10 cellular contexts compared by ENCODE assay signal in genomic region chr5:162593881-162594280, GRCh38.
DNase-seq lines count a peak whose midpoint lies in the region; ATAC-seq and TF ChIP-seq lines count a peak whose summit lies in the region.
"Had no signal": no experiment of that assay in that cellular context is flagged by ENCODE, and none has a peak within 500 bp of the region (broad histone marks: within the 10 kb centered on the region; RNA-seq: fewer than 3 reads in every experiment).

No MANE protein-coding gene starts in this region.

- no CpG with 5 or more reads among the region's 1 CpG for WGBS in H9 (ENCODE audit: extremely low coverage, insufficient read length, low lambda C conversion rate)

- POLR2A ChIA-PET in PC-3 (lab: Charles Lee; ENCODE audit: unreplicated experiment): no interaction called here

- no peak overlapping the region for H3K18ac ChIP-seq in H9 (ENCODE audit: insufficient read length, low read depth, low read length)

- no peak overlapping the region for H3K14ac ChIP-seq in H9 (ENCODE audit: insufficient read depth, low read length)

- H3K9me3 ChIP-seq in H9 (ENCODE audit: control insufficient read depth, low read depth, low read length) (peaks cover 4% of the 10 kb centered on the region), PC-3 (ENCODE audit: low read length) (peaks cover 22% of the 10 kb centered on the region), uterus (no peaks in the 10 kb centered on the region)

- no peaks in the 10 kb centered on the region for H3K9me2 ChIP-seq in PC-3 (replicated peaks; ENCODE audit: low read length)

- peaks cover 2% of the 10 kb centered on the region in 2 experiments; a peak in 1 of 4 replicates for H3K4me1 Mint-ChIP-seq in H9
- no peaks in the 10 kb centered on the region for H3K4me1 Mint-ChIP-seq in activated naive CD8-positive, alpha-beta T cell treated with anti-CD3 and anti-CD28 coated beads, Interleukin-2, amount 50 U/mL, for 24 hours
- H3K4me1 Mint-ChIP-seq: brain had no signal

- H3T11ph ChIP-seq in H9 (ENCODE audit: low read length): no peak overlapping the region

- peaks cover 3 to 27% (median 3%) of the 10 kb centered on the region in 3 experiments; a peak in 5 of 7 replicates for H3K36me3 Mint-ChIP-seq in H9 (ENCODE audit: insufficient read depth in 1 of 3, low read depth in 3 of 3)
- no peaks in the 10 kb centered on the region for H3K36me3 Mint-ChIP-seq in activated naive CD8-positive, alpha-beta T cell treated with anti-CD3 and anti-CD28 coated beads, Interleukin-2, amount 50 U/mL, for 24 hours (ENCODE audit: low read depth)
- H3K36me3 Mint-ChIP-seq: brain had no signal

- H3K4me2 ChIP-seq in H9 (ENCODE audit: insufficient read depth, insufficient read length, low read length) (no peak overlapping the region), PC-3 (ENCODE audit: low read length) (no peak overlapping the region)

- no peak overlapping the region for H2AFZ ChIP-seq in H9 (ENCODE audit: low read length)
- H2AFZ ChIP-seq in PC-3 (ENCODE audit: low read length): no peak overlapping the region

- intact Hi-C loops in PC-3 (cut with micrococcal nuclease) (no loop called here), uterus (cut with DNase I; ENCODE audit: low total_unique reads) (no loop called here)

- no peaks in the 10 kb centered on the region for H3K79me2 ChIP-seq in H9 (ENCODE audit: insufficient read depth, low read length)
- no peaks in the 10 kb centered on the region for H3K79me2 ChIP-seq in PC-3 (ENCODE audit: low read length)

- H4K8ac ChIP-seq in H9 (replicated peaks; ENCODE audit: insufficient read length, low read depth, low read length): no peak overlapping the region

- H3F3A ChIP-seq in PC-3 (ENCODE audit: low read length, unreplicated experiment): no peaks in the 10 kb centered on the region

- H3K9me3 Mint-ChIP-seq in H9: peaks cover 19 to 25% of the 10 kb centered on the region in 2 experiments
- peaks cover 16% of the 10 kb centered on the region for H3K9me3 Mint-ChIP-seq in activated naive CD8-positive, alpha-beta T cell treated with anti-CD3 and anti-CD28 coated beads, Interleukin-2, amount 50 U/mL, for 24 hours

- H2BK5ac ChIP-seq in H9 (ENCODE audit: insufficient read length, low read length): no peak overlapping the region

- no peak overlapping the region for H3K56ac ChIP-seq in H9 (ENCODE audit: insufficient read length, low read depth, low read length)

- H3K4me3 ChIP-seq in PC-3 (ENCODE audit: low read length): no peak overlapping the region
- H3K4me3 ChIP-seq in uterus: no peak overlapping the region

- H2BK12ac ChIP-seq in H9 (ENCODE audit: insufficient read length, low read depth, low read length): no peak overlapping the region

- no TSS peak for BruUV-seq in PC-3 (replicated peaks; lab: Mats Ljungman, UMichigan)

- no peak overlapping the region for H2BK120ac ChIP-seq in H9 (ENCODE audit: low read depth, low read length, poor library complexity, severe bottlenecking)

- H3K27me3 Mint-ChIP-seq in H9 (ENCODE audit: low read depth): no peaks in the 10 kb centered on the region
- H3K27me3 Mint-ChIP-seq in activated naive CD8-positive, alpha-beta T cell treated with anti-CD3 and anti-CD28 coated beads, Interleukin-2, amount 50 U/mL, for 24 hours: no peaks in the 10 kb centered on the region

- H3K9ac ChIP-seq in H9 (ENCODE audit: extremely low read depth, insufficient read length, low read length) (no peak overlapping the region), PC-3 (ENCODE audit: low read length) (no peak overlapping the region)

- ATAC-seq in PC-3 (no peak), left lobe of liver (peak; percentile 59), GM19452 (IDR thresholded peaks at IDR 0.05; ENCODE audit: unreplicated experiment) (no peak)
- ATAC-seq in activated naive CD8-positive, alpha-beta T cell treated with anti-CD3 and anti-CD28 coated beads, Interleukin-2, amount 50 U/mL, for 24 hours: no peak

- H3K23me2 ChIP-seq in H9 (ENCODE audit: insufficient read length, low read depth, low read length, poor library complexity, severe bottlenecking): no peaks in the 10 kb centered on the region

- H4K91ac ChIP-seq in H9 (ENCODE audit: insufficient read length, low read depth, low read length): no peak overlapping the region

- H2BK15ac ChIP-seq in H9 (ENCODE audit: low read depth, low read length): no peak overlapping the region

- CTCF ChIA-PET in PC-3 (lab: Charles Lee): no interaction called here

- H3K27ac ChIP-seq in H9 (ENCODE audit: insufficient read length, low read depth, low read length): no peak overlapping the region
- H3K27ac ChIP-seq in PC-3 (ENCODE audit: low read length): no peak overlapping the region
- no peak overlapping the region for H3K27ac ChIP-seq in uterus

- no peak overlapping the region for H2AK5ac ChIP-seq in H9 (ENCODE audit: insufficient read length, low read length)

- H3K36me3 ChIP-seq in PC-3 (ENCODE audit: low read depth, low read length) (no peaks in the 10 kb centered on the region), uterus (no peaks in the 10 kb centered on the region)

- DNase-seq in H9 (no peak), PC-3 (peak; percentile 26), left lobe of liver (ENCODE audit: low spot score) (no peak), uterus (no peak), NCI-H2029 treated with DMSO at 0.1 percent for 48 hours (lab: John Stamatoyannopoulos, UW) (no peak)
- no peak for DNase-seq in activated naive CD8-positive, alpha-beta T cell treated with anti-CD3 and anti-CD28 coated beads, Interleukin-2, amount 50 U/mL, for 24 hours
- DNase-seq: NCI-H524 treated with DMSO at 0.1 percent for 48 hours had no signal

- no peaks in the 10 kb centered on the region for H3K79me1 ChIP-seq in H9 (ENCODE audit: insufficient read depth, low read depth, low read length, poor library complexity, severe bottlenecking)

- H3K4ac ChIP-seq in H9 (ENCODE audit: low read depth, low read length): no peak overlapping the region

- H3K4me1 ChIP-seq in H9 (ENCODE audit: insufficient read depth, low read length) (no peaks in the 10 kb centered on the region), PC-3 (ENCODE audit: insufficient read depth, low read length) (no peaks in the 10 kb centered on the region), uterus (no peaks in the 10 kb centered on the region)

- no peak overlapping the region for H3K27ac Mint-ChIP-seq in H9
- H3K27ac Mint-ChIP-seq in activated naive CD8-positive, alpha-beta T cell treated with anti-CD3 and anti-CD28 coated beads, Interleukin-2, amount 50 U/mL, for 24 hours: no peak overlapping the region
- H3K27ac Mint-ChIP-seq: brain had no signal

- H4K20me1 ChIP-seq in H9 (ENCODE audit: control insufficient read depth, insufficient read depth, insufficient read length): no peaks in the 10 kb centered on the region
- no peaks in the 10 kb centered on the region for H4K20me1 ChIP-seq in PC-3 (ENCODE audit: low read length)

- no peak overlapping the region for H3K4me3 Mint-ChIP-seq in H9
- H3K4me3 Mint-ChIP-seq in activated naive CD8-positive, alpha-beta T cell treated with anti-CD3 and anti-CD28 coated beads, Interleukin-2, amount 50 U/mL, for 24 hours: no peak overlapping the region
- H3K4me3 Mint-ChIP-seq: brain had no signal

- TF ChIP-seq CTCF in GM12872 (IDR thresholded peaks at IDR 0.05; ENCODE audit: insufficient read depth, low read depth, low read length) (peak; percentile 55), H9 (conservative IDR thresholded peaks at IDR 0.05) (peak; percentile 63), PC-3 (conservative IDR thresholded peaks at IDR 0.05; ENCODE audit: low read depth, low read length) (peak; percentile 52), uterus (IDR thresholded peaks at IDR 0.05) (no peak)

- H3K27me3 ChIP-seq in H9 (ENCODE audit: insufficient read depth, low read length): no peaks in the 10 kb centered on the region
- no peaks in the 10 kb centered on the region for H3K27me3 ChIP-seq in PC-3 (ENCODE audit: low read length)
- no peaks in the 10 kb centered on the region for H3K27me3 ChIP-seq in uterus

- H4K5ac ChIP-seq in H9 (ENCODE audit: insufficient read length, low read depth, low read length): no peak overlapping the region

- no peak overlapping the region for H2BK20ac ChIP-seq in H9 (ENCODE audit: low read depth, low read length, poor library complexity, severe bottlenecking)

- no peak for TF ChIP-seq POLR2A in uterus (IDR thresholded peaks at IDR 0.05)

- H3K23ac ChIP-seq in H9 (ENCODE audit: insufficient read length, low read depth, low read length): no peak overlapping the region

Comparison
In these comparisons a context has a peak if more than half of its experiments do, and no peak if none do; other contexts are left out.
1. CTCF ChIP-seq: peak in GM12872 (single experiment), H9 (single experiment) and PC-3 (single experiment); none in uterus (0 of 4).